Comparison of ENCODE assay signal across 8 cellular contexts in the genomic region with DNA sequence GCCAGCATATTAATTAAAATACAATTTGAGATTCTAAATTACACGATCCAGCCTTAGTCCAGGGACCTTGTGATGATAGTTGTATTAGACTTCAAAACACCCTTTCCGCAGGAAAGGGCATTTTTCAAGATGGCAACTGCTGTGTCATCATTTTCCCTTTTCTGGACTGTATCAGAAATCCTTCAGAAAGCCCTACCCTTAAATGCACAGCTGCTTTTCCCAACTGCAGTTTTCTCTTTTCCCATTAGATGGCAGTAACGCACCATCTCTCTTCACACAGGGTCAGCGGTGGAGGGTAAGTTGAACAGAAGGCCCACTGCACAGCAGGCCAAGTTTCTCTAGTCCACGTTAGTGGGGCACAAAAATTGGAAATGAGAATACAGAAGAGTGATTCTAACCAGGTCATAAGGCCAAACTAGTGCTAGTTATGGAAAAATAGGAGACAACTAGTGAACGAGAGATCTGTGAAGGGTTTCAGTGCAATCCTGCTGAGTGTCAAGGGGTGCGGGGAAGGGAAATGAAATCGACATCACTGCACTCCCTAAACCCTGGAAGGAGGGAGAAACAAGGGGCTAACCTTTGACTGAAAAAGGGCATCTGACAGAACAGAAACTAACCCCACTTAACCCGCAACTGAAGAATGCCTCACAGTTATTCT. TPM values are rescaled to one million over a fixed set of nuclear protein-coding genes. Genes with fewer than 3 reads are reported as not detected.
DNase-seq lines count a peak whose midpoint lies in the region; ATAC-seq, FAIRE-seq and TF ChIP-seq lines count a peak whose summit lies in the region.

No MANE protein-coding gene starts in this region.

- H3K79me2 ChIP-seq in K562 (ENCODE audit: control insufficient read depth, insufficient read depth, low read length): no peaks in the 10 kb centered on the region

- TF ChIP-seq CTCF in K562 (IDR thresholded peaks at IDR 0.05 in 2 of 3, conservative IDR thresholded peaks at IDR 0.05 in 1 of 3; ENCODE audit: insufficient read depth in 2 of 3, low read depth in 1 of 3, low read length in 3 of 3): peak; percentile 91 to 97 (median 94)

- peak overlapping the region; percentile 56 for H2AFZ ChIP-seq in K562 (ENCODE audit: low read depth, low read length)

- intact Hi-C loops in K562 (cut with micrococcal nuclease): loop anchor here (1.0 to 5.0 kb wide), 3 partner anchors 66 to 397 kb away; no protein-coding TSS in a partner anchor

- 0 out of 2 replicates have a peak, but pooled peaks have one; percentile 7 for TF ChIP-seq EP300 in K562 (IDR thresholded peaks at IDR 0.05; ENCODE audit: low read length)

- TF ChIP-seq POLR2A in GM12892 (IDR thresholded peaks at IDR 0.05; ENCODE audit: low read depth, low read length) (no peak), K562 (conservative IDR thresholded peaks at IDR 0.05) (no peak)

- peaks cover 0 to 4% of the 10 kb centered on the region in 2 experiments; a peak in 1 of 5 replicates for H3K4me1 ChIP-seq in K562 (replicated peaks in 1 of 2; ENCODE audit: control insufficient read depth in 2 of 2, insufficient read depth in 2 of 2, low read length in 2 of 2)

- FAIRE-seq in GM12892 (lab: Jason Lieb, UNC) (peak; percentile 85), K562 (lab: Jason Lieb, UNC) (peak; percentile 95)

- H3K9me1 ChIP-seq in K562 (ENCODE audit: control insufficient read depth, insufficient read depth, low read length): no peaks in the 10 kb centered on the region

- CTCF ChIA-PET in K562 (lab: Yijun Ruan, JAX; ENCODE audit: low intra/inter-chr PET ratio): interaction anchor here (0.6 to 4.2 kb wide), 11 partner anchors 63 to 844 kb away, joined by 3 to 45 read pairs (median 3); partner anchors contain the start of gene UBE2Q1

- BruUV-seq in K562 (replicated peaks; lab: Mats Ljungman, UMichigan): no TSS peak

- TF ChIP-seq RAD21 in K562 (CRISPR knock-in tag; conservative IDR thresholded peaks at IDR 0.05 in 1 of 2, IDR thresholded peaks at IDR 0.05 in 1 of 2): peak; percentile 97 to 99

- H4K20me1 ChIP-seq in K562 (replicated peaks; ENCODE audit: control insufficient read depth, insufficient read depth, low read length): no peaks in the 10 kb centered on the region

- H3K27me3 ChIP-seq in K562 (ENCODE audit: control insufficient read depth in 2 of 2, insufficient read depth in 2 of 2, low read length in 2 of 2): peaks cover under 1 to 7% of the 10 kb centered on the region in 2 experiments; a peak in 1 of 5 replicates

- peak; percentile 91 for DNase-seq in ACHN
- no peak for DNase-seq in GM12892 (ENCODE audit: insufficient read length)
- peak; percentile 60 to 67 for DNase-seq in NCI-H1930 (lab: John Stamatoyannopoulos, UW)
- DNase-seq in T-helper 1 cell: peak in 4 of 5 donors; percentile 9 to 73 (median 46)
- peak; percentile 80 to 87 (median 82) for DNase-seq in K562 (ENCODE audit: extremely low read depth in 1 of 4, low spot score in 3 of 4)
- peak; percentile 87 for DNase-seq in iPS-NIHi11 (ENCODE audit: low spot score)
- peak; percentile 75 for DNase-seq in smooth muscle cell of the brain vasculature (ENCODE audit: low read depth, low spot score)

- no peak overlapping the region for H3K4me3 ChIP-seq in K562

- no peaks in the 10 kb centered on the region for H3K36me3 ChIP-seq in K562 (ENCODE audit: control insufficient read depth, insufficient read depth, low read length)

- no peaks in the 10 kb centered on the region for H3K9me3 ChIP-seq in K562 (replicated peaks; ENCODE audit: control insufficient read depth, insufficient read depth, low read depth, low read length)

- POLR2A ChIA-PET in K562 (lab: Yijun Ruan, JAX): interaction anchor here (0.7 to 1.0 kb wide), 3 partner anchors 13 to 22 kb away, joined by 3 read pairs; no protein-coding TSS in a partner anchor

- in situ Hi-C loops in ACHN (cut with HindIII; ENCODE audit: low pct_ligation_motif_present, low pct_unique_long_range_greater_than_20kb, low sequenced_read_pairs) (no loop called here), K562 (cut with MboI) (no loop called here)

- WGBS in K562 (ENCODE audit: insufficient coverage, low coverage, missing lambda C conversion rate): 35% methylated on average over 9 of the region's 9 CpGs

- H3K4me2 ChIP-seq in K562 (ENCODE audit: insufficient read depth, low read length): no peak overlapping the region

- no peak overlapping the region for H3K9ac ChIP-seq in K562 (ENCODE audit: insufficient read depth in 1 of 2, low read depth in 2 of 2, low read length in 2 of 2)

- no peak overlapping the region for H3K27ac ChIP-seq in K562 (ENCODE audit: extremely low read depth, low read depth, low read length)

- peak; percentile 98 for ATAC-seq in K562
- no peak for ATAC-seq in HG03571 (IDR thresholded peaks at IDR 0.05; ENCODE audit: unreplicated experiment)

TF ChIP-seq in K562, 482 proteins besides CTCF, POLR2A, EP300 and RAD21 (continues in another document):
- TF ChIP-seq HMG20B (CRISPR knock-in tag; IDR thresholded peaks at IDR 0.05) (no peak), ZSCAN32 (CRISPR knock-in tag; IDR thresholded peaks at IDR 0.05) (no peak), TEAD4 (IDR thresholded peaks at IDR 0.05; ENCODE audit: low read length) (no peak), TEAD4 (CRISPR knock-in tag; IDR thresholded peaks at IDR 0.05; ENCODE audit: borderline replicate concordance) (no peak), CHD1 (IDR thresholded peaks at IDR 0.05; ENCODE audit: low read length) (no peak), ARHGAP35 (IDR thresholded peaks at IDR 0.05; ENCODE audit: partially characterized antibody) (no peak), ZNF347 (CRISPR knock-in tag; IDR thresholded peaks at IDR 0.05; ENCODE audit: low read depth) (no peak), C11orf30 (IDR thresholded peaks at IDR 0.05; ENCODE audit: low read depth) (peak; percentile 100), SMARCE1 (IDR thresholded peaks at IDR 0.05) (no peak), NR4A1 (CRISPR knock-in tag; IDR thresholded peaks at IDR 0.05) (no peak), NR4A1 (tag; IDR thresholded peaks at IDR 0.05) (peak; percentile 40; the same call in 1 of the 2 replicates)
- TF ChIP-seq, protein P1, sequence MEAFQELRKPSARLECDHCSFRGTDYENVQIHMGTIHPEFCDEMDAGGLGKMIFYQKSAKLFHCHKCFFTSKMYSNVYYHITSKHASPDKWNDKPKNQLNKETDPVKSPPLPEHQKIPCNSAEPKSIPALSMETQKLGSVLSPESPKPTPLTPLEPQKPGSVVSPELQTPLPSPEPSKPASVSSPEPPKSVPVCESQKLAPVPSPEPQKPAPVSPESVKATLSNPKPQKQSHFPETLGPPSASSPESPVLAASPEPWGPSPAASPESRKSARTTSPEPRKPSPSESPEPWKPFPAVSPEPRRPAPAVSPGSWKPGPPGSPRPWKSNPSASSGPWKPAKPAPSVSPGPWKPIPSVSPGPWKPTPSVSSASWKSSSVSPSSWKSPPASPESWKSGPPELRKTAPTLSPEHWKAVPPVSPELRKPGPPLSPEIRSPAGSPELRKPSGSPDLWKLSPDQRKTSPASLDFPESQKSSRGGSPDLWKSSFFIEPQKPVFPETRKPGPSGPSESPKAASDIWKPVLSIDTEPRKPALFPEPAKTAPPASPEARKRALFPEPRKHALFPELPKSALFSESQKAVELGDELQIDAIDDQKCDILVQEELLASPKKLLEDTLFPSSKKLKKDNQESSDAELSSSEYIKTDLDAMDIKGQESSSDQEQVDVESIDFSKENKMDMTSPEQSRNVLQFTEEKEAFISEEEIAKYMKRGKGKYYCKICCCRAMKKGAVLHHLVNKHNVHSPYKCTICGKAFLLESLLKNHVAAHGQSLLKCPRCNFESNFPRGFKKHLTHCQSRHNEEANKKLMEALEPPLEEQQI (IDR thresholded peaks at IDR 0.05): peak; percentile 47; the same call in 1 of the 2 replicates

RNA-seq across cellular contexts. Expression of gene TDRD10, which starts 22.1 kb away (rescaled TPM):
- 0.19 TPM for polyA plus RNA-seq in GM12892 (2012; ENCODE audit: missing spikeins)
- not detected in 2 replicates for total RNA-seq in K562 (2011; cell fraction: chromatin; rRNA removed; ENCODE audit: low replicate concordance)
- total RNA-seq in K562 (2011; cell fraction: nucleolus; rRNA removed): not detected in 2 replicates
- not detected in 2 replicates for total RNA-seq in K562 (2011; cell fraction: nucleoplasm; rRNA removed)
- total RNA-seq in K562 (2014; rRNA removed): not detected in 2 replicates
- not detected in 2 replicates for total RNA-seq in K562 (2014; rRNA removed; fragmentation: Illumina TruSeq; extraction: Trizol)
- total RNA-seq in K562 (2015; rRNA removed; fragmentation: Illumina TruSeq; extraction: Trizol): not detected in 2 replicates
- total RNA-seq in K562 (2021): not detected in 2 replicates
- not detected in 2 replicates for polyA plus RNA-seq in K562 (2011; rRNA removed)
- polyA plus RNA-seq in K562 (2011; cell fraction: cytosol; rRNA removed): not detected in 2 replicates
- not detected in 2 replicates for polyA plus RNA-seq in K562 (2011; cell fraction: nucleus; rRNA removed)
- polyA plus RNA-seq in K562 (2012): not detected in 2 replicates
- not detected in 2 replicates for polyA plus RNA-seq in K562 (2014; fragmentation: Illumina TruSeq; extraction: Trizol)
- polyA plus RNA-seq in K562 (2014; fragmentation: Nextera tagmentation; extraction: Ambion mirVana): not detected
- polyA plus RNA-seq in K562 (2014; rRNA removed): not detected in 2 replicates
- polyA minus RNA-seq in K562 (2011; rRNA and poly(A)+ RNA removed): not detected in 2 replicates
- polyA minus RNA-seq in K562 (2011; cell fraction: cytosol; rRNA and poly(A)+ RNA removed): not detected in 2 replicates
- polyA minus RNA-seq in K562 (2011; cell fraction: nucleus; rRNA and poly(A)+ RNA removed): not detected in 2 replicates

RNA-seq across cellular contexts. Expression of gene SHE, which starts 22.3 kb away (rescaled TPM):
- 0.21 TPM for polyA plus RNA-seq in GM12892 (2012; ENCODE audit: missing spikeins)
- total RNA-seq in K562 (2011; cell fraction: chromatin; rRNA removed; ENCODE audit: low replicate concordance): not detected in 2 replicates
- not detected in 2 replicates for total RNA-seq in K562 (2011; cell fraction: nucleolus; rRNA removed)
- total RNA-seq in K562 (2011; cell fraction: nucleoplasm; rRNA removed): not detected in 2 replicates
- 0.04 and 0.05 TPM in 2 replicates for total RNA-seq in K562 (2014; rRNA removed)
- total RNA-seq in K562 (2014; rRNA removed; fragmentation: Illumina TruSeq; extraction: Trizol): not detected in 2 replicates
- total RNA-seq in K562 (2015; rRNA removed; fragmentation: Illumina TruSeq; extraction: Trizol): not detected in 2 replicates
- not detected in 2 replicates for total RNA-seq in K562 (2021)
- polyA plus RNA-seq in K562 (2011; rRNA removed): not detected in 2 replicates
- polyA plus RNA-seq in K562 (2011; cell fraction: cytosol; rRNA removed): not detected in 2 replicates
- polyA plus RNA-seq in K562 (2011; cell fraction: nucleus; rRNA removed): not detected in 2 replicates
- polyA plus RNA-seq in K562 (2012): 0.06 TPM in 1 of 2 replicates, not detected in the other
- polyA plus RNA-seq in K562 (2014; fragmentation: Illumina TruSeq; extraction: Trizol): not detected in 2 replicates
- polyA plus RNA-seq in K562 (2014; fragmentation: Nextera tagmentation; extraction: Ambion mirVana): not detected
- polyA plus RNA-seq in K562 (2014; rRNA removed): 0.01 TPM in 1 of 2 replicates, not detected in the other
- not detected in 2 replicates for polyA minus RNA-seq in K562 (2011; rRNA and poly(A)+ RNA removed)
- polyA minus RNA-seq in K562 (2011; cell fraction: cytosol; rRNA and poly(A)+ RNA removed): not detected in 2 replicates
- not detected in 2 replicates for polyA minus RNA-seq in K562 (2011; cell fraction: nucleus; rRNA and poly(A)+ RNA removed)
